8 cellular contexts compared by ENCODE assay signal in the genomic region with DNA sequence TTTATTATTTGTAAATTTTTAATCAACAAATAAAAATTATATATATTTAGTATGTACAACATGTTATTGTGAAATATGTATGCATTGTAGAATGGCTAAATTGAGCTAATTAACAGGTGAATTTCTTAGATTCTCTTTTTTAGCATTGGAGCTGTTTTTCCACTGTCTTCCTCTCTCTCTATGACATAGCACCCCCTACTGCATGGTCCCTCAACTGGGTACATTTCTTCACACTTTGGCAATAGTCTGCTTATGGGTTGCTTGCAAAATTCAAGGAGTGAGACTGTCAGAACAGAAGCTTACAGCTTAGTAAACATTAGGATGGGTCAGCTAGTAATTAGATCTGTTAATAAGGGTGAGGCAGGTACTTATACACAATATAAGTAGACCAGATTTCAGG.
DNase-seq lines count a peak whose midpoint lies in the region; ATAC-seq and TF ChIP-seq lines count a peak whose summit lies in the region.

No MANE protein-coding gene starts in this region.

- H3K27me3 Mint-ChIP-seq in chondrocyte (ENCODE audit: low read depth), result peaks cover 7% of the 10 kb centered on the region
- no peaks in the 10 kb centered on the region for H3K27me3 Mint-ChIP-seq in nephron progenitor cell (ENCODE audit: low read depth, poor library complexity)

- H3K4me3 ChIP-seq in colonic mucosa, result no peak overlapping the region

- intact Hi-C loops in colonic mucosa (cut with DNase I), result no loop called here

- no peaks in the 10 kb centered on the region for H3K4me1 Mint-ChIP-seq in chondrocyte (ENCODE audit: low read depth)
- peaks cover 6% of the 10 kb centered on the region for H3K4me1 Mint-ChIP-seq in nephron progenitor cell

- TF ChIP-seq CTCF in GM13977 (IDR thresholded peaks at IDR 0.05; ENCODE audit: extremely low read depth, insufficient read depth, missing control alignments), result peak; percentile 52
- TF ChIP-seq CTCF in chondrocyte (IDR thresholded peaks at IDR 0.05), result peak; percentile 87
- TF ChIP-seq CTCF in nephron progenitor cell (IDR thresholded peaks at IDR 0.05), result peak; percentile 51
- no peak for TF ChIP-seq CTCF in colonic mucosa (IDR thresholded peaks at IDR 0.05)

- H3K9ac ChIP-seq in colonic mucosa (ENCODE audit: low read depth in 2 of 2, low read length in 2 of 2), result no peak overlapping the region

- DNase-seq in GM13977 (ENCODE audit: low spot score), result peak; percentile 29
- DNase-seq in NCI-H2081 (lab: John Stamatoyannopoulos, UW), result peak; percentile 23 to 33
- no peak for DNase-seq in chondrocyte (ENCODE audit: low spot score)
- DNase-seq in nephron progenitor cell, result peak; percentile 11
- DNase-seq in colonic mucosa, result no peak
- DNase-seq in globus pallidus (ENCODE audit: low spot score), result no peak

- no peaks in the 10 kb centered on the region for H3K9me3 ChIP-seq in colonic mucosa

- H3K9me3 Mint-ChIP-seq in chondrocyte (ENCODE audit: low read depth) (no peaks in the 10 kb centered on the region), nephron progenitor cell (peaks cover 14% of the 10 kb centered on the region)

- H3K27me3 ChIP-seq in colonic mucosa, result no peaks in the 10 kb centered on the region

- H3K27ac Mint-ChIP-seq in chondrocyte (ENCODE audit: unreplicated experiment) (no peak overlapping the region), nephron progenitor cell (no peak overlapping the region)

- in situ Hi-C loops in GM13977 (cut with MboI; ENCODE audit: low pct_unique_long_range_greater_than_20kb, low sequenced_read_pairs, unreplicated experiment), result no loop called here

- peaks cover 1% of the 10 kb centered on the region for H3K36me3 Mint-ChIP-seq in chondrocyte (ENCODE audit: low read depth)
- no peaks in the 10 kb centered on the region for H3K36me3 Mint-ChIP-seq in nephron progenitor cell (ENCODE audit: low read depth)

- ATAC-seq in GM19395 (IDR thresholded peaks at IDR 0.05; ENCODE audit: unreplicated experiment) (no peak), HG03196 (IDR thresholded peaks at IDR 0.05; ENCODE audit: unreplicated experiment) (no peak)

- no peak overlapping the region for H3K27ac ChIP-seq in colonic mucosa

- no peaks in the 10 kb centered on the region for H3K4me1 ChIP-seq in colonic mucosa

- no peak overlapping the region for H3K4me3 Mint-ChIP-seq in chondrocyte (ENCODE audit: unreplicated experiment)
- H3K4me3 Mint-ChIP-seq in nephron progenitor cell, result no peak overlapping the region

- no peaks in the 10 kb centered on the region for H3K36me3 ChIP-seq in colonic mucosa

Comparison
In these comparisons a context has a peak if more than half of its experiments do, and no peak if none do; other contexts are left out.
1. DNase-seq: peak in GM13977 (single experiment), NCI-H2081 (2 of 2) and nephron progenitor cell (single experiment); none in chondrocyte (single experiment), colonic mucosa (single experiment) and globus pallidus (single experiment).